In genomic region chr1:172469717-172470116, GRCh38 we compare ENCODE assay signal across 20 cellular contexts. TPM values are rescaled to one million over a fixed set of nuclear protein-coding genes. Genes with fewer than 3 reads are reported as not detected.
"Had no signal": no experiment of that assay in that cellular context is flagged by ENCODE, and none has a peak within 500 bp of the region (broad histone marks: within the 10 kb centered on the region; RNA-seq: fewer than 3 reads in every experiment).

No MANE protein-coding gene starts in this region.

- H3K4me3 ChIP-seq: body of pancreas, coronary artery, lower lobe of right lung, stomach, thoracic aorta had no signal

- H3K27ac ChIP-seq: coronary artery, lower lobe of right lung, parathyroid adenoma, stomach, thoracic aorta had no signal

- H3K4me1 ChIP-seq: parathyroid adenoma had no signal

- ATAC-seq: activated CD4-positive, CD25-positive, alpha-beta regulatory T cell treated with anti-CD3 and anti-CD28 coated beads, Interleukin-2, amount 50 U/mL, for 24 hours; body of pancreas; lower lobe of right lung had no signal

- H3K27me3 ChIP-seq: body of pancreas, stomach had no signal

- H3K79me2 ChIP-seq: parathyroid adenoma had no signal

- H2AFZ ChIP-seq: parathyroid adenoma had no signal

- H3K9me3 ChIP-seq: body of pancreas, lower lobe of right lung, stomach, thoracic aorta had no signal

- H3K36me3 ChIP-seq: lower lobe of right lung, stomach, thoracic aorta had no signal

- H3K9ac ChIP-seq: parathyroid adenoma had no signal

- DNase-seq: activated naive CD4-positive, alpha-beta T cell treated with anti-CD3 and anti-CD28 coated beads, Interleukin-2, amount 50 U/mL, for 16 hours; activated T-cell treated with anti-CD3 and anti-CD28 coated beads, Interleukin-2, amount 50 U/mL, for 1 hour; body of pancreas; central memory CD4-positive, alpha-beta T cell; effector CD8-positive, alpha-beta T cell; hippocampal formation; kidney glomerular epithelial cell; lower lobe of right lung; midbrain; naive B cell; stimulated activated CD4-positive, alpha-beta T cell treated with anti-CD3 and anti-CD28 coated beads, Interleukin-15, amount 100 ng/mL, for 24 hours; stimulated activated CD4-positive, alpha-beta T cell treated with anti-CD3 and anti-CD28 coated beads, Interleukin-4, amount 100 ng/mL, for 4 hours; stomach; T1000 had no signal

RNA-seq across cellular contexts. Expression of gene C1orf105, which starts 49.2 kb away (rescaled TPM):
- total RNA-seq: body of pancreas, lower lobe of right lung, renal cortical epithelial cell, stomach, thoracic aorta had no signal
- polyA plus RNA-seq: urinary bladder had no signal
